ENCODE assay signal across 17 cellular contexts in the genomic region with DNA sequence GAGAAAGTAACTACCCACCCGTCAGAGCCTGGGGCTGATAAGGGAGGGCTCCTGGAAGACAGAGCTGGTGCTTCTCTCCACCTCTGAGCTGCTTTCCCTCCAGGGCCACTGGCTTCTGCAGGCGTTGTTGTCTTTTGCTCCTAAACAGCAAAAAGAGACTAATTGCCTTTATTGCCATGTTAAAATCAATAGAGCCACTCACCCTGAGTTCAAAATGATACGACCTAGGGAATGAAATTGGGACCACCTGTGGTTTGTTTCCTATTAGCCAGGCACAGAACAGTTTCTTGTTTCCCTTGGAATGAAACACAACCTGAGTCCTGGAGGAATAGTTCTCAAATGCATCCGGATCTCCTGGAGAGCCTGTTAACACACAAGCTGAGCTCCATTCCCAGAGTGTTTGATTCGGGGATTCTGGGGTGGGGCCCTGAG. TPM values are rescaled to one million over a fixed set of nuclear protein-coding genes. Genes with fewer than 3 reads are reported as not detected.
"Had no signal": no experiment of that assay in that cellular context is flagged by ENCODE, and none has a peak within 500 bp of the region (broad histone marks: within the 10 kb centered on the region; RNA-seq: fewer than 3 reads in every experiment).

No MANE protein-coding gene starts in this region.

- H3K4me1 Mint-ChIP-seq: activated naive CD4-positive, alpha-beta T cell treated with anti-CD3 and anti-CD28 coated beads, Interleukin-2, amount 50 U/mL, for 24 hours had no signal

- H3K4me3 ChIP-seq: ovary had no signal

- DNase-seq: activated CD4-positive, alpha-beta T cell treated with anti-CD3 and anti-CD28 coated beads, Interleukin-2, amount 50 U/mL, for 1 hour; activated T-cell treated with anti-CD3 and anti-CD28 coated beads for 4 hours; amniotic stem cell; brain microvascular endothelial cell; effector memory CD4-positive, alpha-beta T cell; hypothalamus; mammary epithelial cell; ovary; stimulated activated CD4-positive, alpha-beta T cell treated with anti-CD3 and anti-CD28 coated beads, Interleukin-4, amount 100 ng/mL, for 1 hour; stimulated activated CD8-positive, alpha-beta memory T cell treated with anti-CD3 and anti-CD28 coated beads, Interleukin-4, amount 100 ng/mL, for 48 hours; stimulated activated naive CD8-positive, alpha-beta T cell treated with anti-CD3 and anti-CD28 coated beads, Interleukin-15, Interleukin-2, amounts not matched to agents 100 U/mL and 50 U/mL, for 24 hours; T-helper 2 cell had no signal

- H3K4me3 Mint-ChIP-seq: activated naive CD4-positive, alpha-beta T cell treated with anti-CD3 and anti-CD28 coated beads, Interleukin-2, amount 50 U/mL, for 24 hours; natural killer cell treated with Interleukin-12 subunit alpha and Interleukin-12 subunit beta and Interleukin-15 and Interleukin-18, amount 100 ng/mL, for 72 hours had no signal

- H3K27me3 ChIP-seq: brain microvascular endothelial cell, ovary had no signal

- H3K9me3 ChIP-seq: ovary had no signal

- H3K36me3 ChIP-seq: brain microvascular endothelial cell, ovary had no signal

- H3K27ac ChIP-seq: brain microvascular endothelial cell, ovary had no signal

- H3K27me3 Mint-ChIP-seq: activated naive CD4-positive, alpha-beta T cell treated with anti-CD3 and anti-CD28 coated beads, Interleukin-2, amount 50 U/mL, for 24 hours had no signal

- H3K36me3 Mint-ChIP-seq: activated naive CD4-positive, alpha-beta T cell treated with anti-CD3 and anti-CD28 coated beads, Interleukin-2, amount 50 U/mL, for 24 hours; natural killer cell treated with Interleukin-12 subunit alpha and Interleukin-12 subunit beta and Interleukin-15 and Interleukin-18, amount 100 ng/mL, for 72 hours had no signal

- H3K27ac Mint-ChIP-seq: activated naive CD4-positive, alpha-beta T cell treated with anti-CD3 and anti-CD28 coated beads, Interleukin-2, amount 50 U/mL, for 24 hours; activated T-helper 2 cell treated with anti-CD3 and anti-CD28 coated beads, Interferon-gamma antibody, Interleukin-2, Interleukin-4, amounts not matched to agents 10 μg/mL and 5 μg/mL and 100 μg/mL, durations not matched to agents 14 hours and 24 hours and 36 hours had no signal

- ATAC-seq: left lobe of liver; natural killer cell treated with Interleukin-12 subunit alpha and Interleukin-12 subunit beta and Interleukin-15 and Interleukin-18, amount 100 ng/mL, for 72 hours; stimulated activated naive CD8-positive, alpha-beta T cell treated with anti-CD3 and anti-CD28 coated beads, Interleukin-15, Interleukin-2, amounts not matched to agents 100 U/mL and 50 U/mL, for 24 hours had no signal

- H3K9me3 Mint-ChIP-seq: activated naive CD4-positive, alpha-beta T cell treated with anti-CD3 and anti-CD28 coated beads, Interleukin-2, amount 50 U/mL, for 24 hours; activated T-helper 2 cell treated with anti-CD3 and anti-CD28 coated beads, Interferon-gamma antibody, Interleukin-2, Interleukin-4, amounts not matched to agents 10 μg/mL and 5 μg/mL and 100 μg/mL, durations not matched to agents 14 hours and 24 hours and 36 hours; natural killer cell treated with Interleukin-12 subunit alpha and Interleukin-12 subunit beta and Interleukin-15 and Interleukin-18, amount 100 ng/mL, for 72 hours had no signal

RNA-seq across cellular contexts. Expression of a gene that starts 45.8 kb away (rescaled TPM):
- total RNA-seq: activated CD8-positive, alpha-beta memory T cell treated with anti-CD3 and anti-CD28 coated beads for 36 hours had no signal
